ENCODE assay signal across 2 cellular contexts in the genomic region with DNA sequence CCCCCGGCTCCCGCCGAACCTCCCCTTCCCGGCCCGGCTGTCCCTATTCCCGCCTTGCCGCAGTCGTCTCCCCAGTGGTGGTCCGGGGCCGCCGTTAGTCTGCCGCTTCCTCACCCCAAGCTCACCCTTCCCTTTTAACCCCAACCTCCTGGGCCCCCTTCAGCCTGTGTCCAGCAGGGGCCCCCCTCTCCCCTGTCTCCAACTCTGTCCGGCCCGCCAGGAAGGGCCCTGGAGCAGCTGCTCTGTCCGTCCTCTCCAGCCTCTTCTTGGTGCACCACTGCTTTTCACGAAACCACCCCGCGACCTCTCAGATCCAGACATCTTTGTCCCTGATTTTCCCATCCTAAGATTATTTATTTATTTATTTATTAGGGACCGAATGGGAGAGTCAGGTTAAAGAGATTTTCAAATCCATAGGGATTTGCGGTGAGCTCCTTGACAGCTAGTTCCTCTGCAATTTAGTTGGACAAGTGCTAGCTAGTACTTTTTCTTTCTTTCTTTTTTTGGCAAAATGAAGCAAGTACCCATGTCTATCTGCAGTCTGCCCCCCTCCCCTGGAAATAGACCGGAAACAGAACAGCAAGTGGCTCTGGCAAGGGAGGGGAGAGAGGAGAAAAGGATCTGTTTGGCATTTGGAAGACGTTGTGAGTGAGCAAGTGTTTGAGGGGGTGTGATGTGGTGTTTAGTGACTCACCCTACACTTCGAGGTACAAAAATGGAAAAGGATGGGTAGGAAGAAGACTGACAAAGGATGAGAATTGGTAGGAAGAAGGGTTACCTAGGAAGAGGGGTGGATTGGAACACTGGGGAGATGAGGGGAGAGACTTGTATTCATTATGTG.
TF ChIP-seq lines count a peak whose summit lies in the region.

No MANE protein-coding gene starts in this region.

TF ChIP-seq in GM23338, 12 proteins besides CTCF, POLR2A, EP300 and RAD21 (continued from another document):
- TF ChIP-seq, protein P1, sequence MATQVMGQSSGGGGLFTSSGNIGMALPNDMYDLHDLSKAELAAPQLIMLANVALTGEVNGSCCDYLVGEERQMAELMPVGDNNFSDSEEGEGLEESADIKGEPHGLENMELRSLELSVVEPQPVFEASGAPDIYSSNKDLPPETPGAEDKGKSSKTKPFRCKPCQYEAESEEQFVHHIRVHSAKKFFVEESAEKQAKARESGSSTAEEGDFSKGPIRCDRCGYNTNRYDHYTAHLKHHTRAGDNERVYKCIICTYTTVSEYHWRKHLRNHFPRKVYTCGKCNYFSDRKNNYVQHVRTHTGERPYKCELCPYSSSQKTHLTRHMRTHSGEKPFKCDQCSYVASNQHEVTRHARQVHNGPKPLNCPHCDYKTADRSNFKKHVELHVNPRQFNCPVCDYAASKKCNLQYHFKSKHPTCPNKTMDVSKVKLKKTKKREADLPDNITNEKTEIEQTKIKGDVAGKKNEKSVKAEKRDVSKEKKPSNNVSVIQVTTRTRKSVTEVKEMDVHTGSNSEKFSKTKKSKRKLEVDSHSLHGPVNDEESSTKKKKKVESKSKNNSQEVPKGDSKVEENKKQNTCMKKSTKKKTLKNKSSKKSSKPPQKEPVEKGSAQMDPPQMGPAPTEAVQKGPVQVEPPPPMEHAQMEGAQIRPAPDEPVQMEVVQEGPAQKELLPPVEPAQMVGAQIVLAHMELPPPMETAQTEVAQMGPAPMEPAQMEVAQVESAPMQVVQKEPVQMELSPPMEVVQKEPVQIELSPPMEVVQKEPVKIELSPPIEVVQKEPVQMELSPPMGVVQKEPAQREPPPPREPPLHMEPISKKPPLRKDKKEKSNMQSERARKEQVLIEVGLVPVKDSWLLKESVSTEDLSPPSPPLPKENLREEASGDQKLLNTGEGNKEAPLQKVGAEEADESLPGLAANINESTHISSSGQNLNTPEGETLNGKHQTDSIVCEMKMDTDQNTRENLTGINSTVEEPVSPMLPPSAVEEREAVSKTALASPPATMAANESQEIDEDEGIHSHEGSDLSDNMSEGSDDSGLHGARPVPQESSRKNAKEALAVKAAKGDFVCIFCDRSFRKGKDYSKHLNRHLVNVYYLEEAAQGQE (IDR thresholded peaks at IDR 0.05; ENCODE audit: unreplicated experiment): no peak
- TF ChIP-seq NANOG (IDR thresholded peaks at IDR 0.05; ENCODE audit: borderline replicate concordance) (no peak), ZNF331 (CRISPR knock-in tag; IDR thresholded peaks at IDR 0.05; ENCODE audit: low read depth) (no peak), STAT1 (IDR thresholded peaks at IDR 0.05; ENCODE audit: unreplicated experiment) (no peak)
TF ChIP-seq in GM23338: peak in this region for 0.

TF ChIP-seq in SK-N-SH treated with all-trans-retinoic acid at 6 μM for 48 hours, 23 proteins besides CTCF, POLR2A, EP300 and RAD21 (continued from another document):
- TF ChIP-seq, protein P2, sequence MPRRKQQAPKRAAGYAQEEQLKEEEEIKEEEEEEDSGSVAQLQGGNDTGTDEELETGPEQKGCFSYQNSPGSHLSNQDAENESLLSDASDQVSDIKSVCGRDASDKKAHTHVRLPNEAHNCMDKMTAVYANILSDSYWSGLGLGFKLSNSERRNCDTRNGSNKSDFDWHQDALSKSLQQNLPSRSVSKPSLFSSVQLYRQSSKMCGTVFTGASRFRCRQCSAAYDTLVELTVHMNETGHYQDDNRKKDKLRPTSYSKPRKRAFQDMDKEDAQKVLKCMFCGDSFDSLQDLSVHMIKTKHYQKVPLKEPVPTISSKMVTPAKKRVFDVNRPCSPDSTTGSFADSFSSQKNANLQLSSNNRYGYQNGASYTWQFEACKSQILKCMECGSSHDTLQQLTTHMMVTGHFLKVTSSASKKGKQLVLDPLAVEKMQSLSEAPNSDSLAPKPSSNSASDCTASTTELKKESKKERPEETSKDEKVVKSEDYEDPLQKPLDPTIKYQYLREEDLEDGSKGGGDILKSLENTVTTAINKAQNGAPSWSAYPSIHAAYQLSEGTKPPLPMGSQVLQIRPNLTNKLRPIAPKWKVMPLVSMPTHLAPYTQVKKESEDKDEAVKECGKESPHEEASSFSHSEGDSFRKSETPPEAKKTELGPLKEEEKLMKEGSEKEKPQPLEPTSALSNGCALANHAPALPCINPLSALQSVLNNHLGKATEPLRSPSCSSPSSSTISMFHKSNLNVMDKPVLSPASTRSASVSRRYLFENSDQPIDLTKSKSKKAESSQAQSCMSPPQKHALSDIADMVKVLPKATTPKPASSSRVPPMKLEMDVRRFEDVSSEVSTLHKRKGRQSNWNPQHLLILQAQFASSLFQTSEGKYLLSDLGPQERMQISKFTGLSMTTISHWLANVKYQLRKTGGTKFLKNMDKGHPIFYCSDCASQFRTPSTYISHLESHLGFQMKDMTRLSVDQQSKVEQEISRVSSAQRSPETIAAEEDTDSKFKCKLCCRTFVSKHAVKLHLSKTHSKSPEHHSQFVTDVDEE (CRISPR knock-in tag; IDR thresholded peaks at IDR 0.05): no peak
- TF ChIP-seq CSDC2 (CRISPR knock-in tag; IDR thresholded peaks at IDR 0.05): no peak
- TF ChIP-seq TCF4 (CRISPR knock-in tag; IDR thresholded peaks at IDR 0.05; ENCODE audit: borderline replicate concordance): no peak
- no peak for TF ChIP-seq POU6F1 (CRISPR knock-in tag; IDR thresholded peaks at IDR 0.05; ENCODE audit: borderline replicate concordance, low read depth)
- no peak for TF ChIP-seq BACH2 (CRISPR knock-in tag; IDR thresholded peaks at IDR 0.05; ENCODE audit: borderline replicate concordance)
- no peak for TF ChIP-seq PPARA (CRISPR knock-in tag; IDR thresholded peaks at IDR 0.05; ENCODE audit: borderline replicate concordance)
- no peak for TF ChIP-seq SNAI2 (CRISPR knock-in tag; IDR thresholded peaks at IDR 0.05)
- no peak for TF ChIP-seq ARNTL (CRISPR knock-in tag; IDR thresholded peaks at IDR 0.05; ENCODE audit: borderline replicate concordance, low read depth)
- no peak for TF ChIP-seq ESRRG (CRISPR knock-in tag; IDR thresholded peaks at IDR 0.05)
- no peak for TF ChIP-seq RARB (CRISPR knock-in tag; IDR thresholded peaks at IDR 0.05)
- no peak for TF ChIP-seq ZNF70 (CRISPR knock-in tag; IDR thresholded peaks at IDR 0.05)
